In genomic region chr4:82430193-82431025, GRCh38 we compare ENCODE assay signal across 8 cellular contexts. TPM values are rescaled to one million over a fixed set of nuclear protein-coding genes. Genes with fewer than 3 reads are reported as not detected.
DNase-seq lines count a peak whose midpoint lies in the region; ATAC-seq, FAIRE-seq and TF ChIP-seq lines count a peak whose summit lies in the region.

TSS of gene ENOPH1 (plus strand) at chr4:82430590. CDS start at chr4:82430830, 240 bp downstream.
TSS of gene HNRNPDL (minus strand) at chr4:82430462. CDS start at chr4:82429690, 772 bp downstream.

- H3K4me1 ChIP-seq in body of pancreas (peaks cover 42% of the 10 kb centered on the region), iPS DF 6.9 (ENCODE audit: control insufficient read depth, insufficient read depth, low read length) (no peaks in the 10 kb centered on the region)

- FAIRE-seq in TTC549 (lab: Jason Lieb, UNC) = peak; percentile 39

- peak within 1 kb of the TSS; percentile 99 for H3K27ac ChIP-seq in 22Rv1
- peak within 1 kb of the TSS; percentile 88 to 99 (median 97) for H3K27ac ChIP-seq in body of pancreas
- H3K27ac ChIP-seq in iPS DF 6.9 (ENCODE audit: low read length) = no peak within 1 kb of the TSS

- peak; percentile 80 to 82 (median 81) for TF ChIP-seq POLR2A in body of pancreas (IDR thresholded peaks at IDR 0.05)

- intact Hi-C loops in body of pancreas (cut with DNase I) = no loop called here

- H3K27me3 ChIP-seq in body of pancreas = no peaks in the 10 kb centered on the region
- H3K27me3 ChIP-seq in iPS DF 6.9 (ENCODE audit: control insufficient read depth, insufficient read depth, low read length) = no peaks in the 10 kb centered on the region

- peak within 1 kb of the TSS; percentile 52 to 87 for H3K4me3 ChIP-seq in body of pancreas
- H3K4me3 ChIP-seq in iPS DF 6.9 (ENCODE audit: low read length) = peak within 1 kb of the TSS; percentile 97
- H3K4me3 ChIP-seq in skeletal muscle cell (ENCODE audit: low read depth, low read length) = peak within 1 kb of the TSS; percentile 93

- no peaks in the 10 kb centered on the region for H3K9me3 ChIP-seq in body of pancreas
- no peaks in the 10 kb centered on the region for H3K9me3 ChIP-seq in iPS DF 6.9 (ENCODE audit: control insufficient read depth, insufficient read depth, low read length)

- DNase-seq in NCI-H2107 treated with DMSO at 0.1 percent for 48 hours (lab: John Stamatoyannopoulos, UW; ENCODE audit: unreplicated experiment) = peak; percentile 66
- peak; percentile 95 to 97 (median 96) for DNase-seq in body of pancreas
- peak; percentile 91 for DNase-seq in iPS DF 6.9 (ENCODE audit: low read depth, low spot score)
- peak; percentile 88 for DNase-seq in skeletal muscle cell (ENCODE audit: low read depth)

- ATAC-seq in GM18520 (IDR thresholded peaks at IDR 0.05; ENCODE audit: unreplicated experiment) (peak; percentile 54), HG03064 (IDR thresholded peaks at IDR 0.05; ENCODE audit: low read depth, unreplicated experiment) (peak; percentile 71), body of pancreas (peak; percentile 81)

- WGBS in body of pancreas, 2 donors = 0 to 1% methylated on average over 16 to 83 of the region's 85 CpGs
- WGBS in iPS DF 6.9 (ENCODE audit: insufficient coverage, insufficient read length) = no CpG with 5 or more reads among the region's 85 CpGs

- H3K36me3 ChIP-seq in body of pancreas (replicated peaks in 1 of 2; ENCODE audit: insufficient read depth in 1 of 2, low read depth in 2 of 2) (peaks cover 4 to 5% of the 10 kb centered on the region in 2 donors), iPS DF 6.9 (ENCODE audit: control insufficient read depth, insufficient read depth, low read length) (peaks cover 7% of the 10 kb centered on the region; the same call in 1 of the 2 replicates)

- no peak for TF ChIP-seq CTCF in 22Rv1 (IDR thresholded peaks at IDR 0.05)
- TF ChIP-seq CTCF in body of pancreas (IDR thresholded peaks at IDR 0.05) = peak in 1 of 7 experiments; percentile 1

RNA-seq across cellular contexts. Expression of gene ENOPH1, which starts in this region (rescaled TPM):
- 10 to 100 TPM in 1 of 2 donors, 1 to 10 TPM in 1; 6.3 to 17.4 TPM for total RNA-seq in body of pancreas

RNA-seq across cellular contexts. Expression of gene HNRNPDL, which starts in this region (rescaled TPM):
- total RNA-seq in body of pancreas = 100 to 1,000 TPM; 130 to 131 TPM
